ENCODE assay signal across 18 cellular contexts in the genomic region with DNA sequence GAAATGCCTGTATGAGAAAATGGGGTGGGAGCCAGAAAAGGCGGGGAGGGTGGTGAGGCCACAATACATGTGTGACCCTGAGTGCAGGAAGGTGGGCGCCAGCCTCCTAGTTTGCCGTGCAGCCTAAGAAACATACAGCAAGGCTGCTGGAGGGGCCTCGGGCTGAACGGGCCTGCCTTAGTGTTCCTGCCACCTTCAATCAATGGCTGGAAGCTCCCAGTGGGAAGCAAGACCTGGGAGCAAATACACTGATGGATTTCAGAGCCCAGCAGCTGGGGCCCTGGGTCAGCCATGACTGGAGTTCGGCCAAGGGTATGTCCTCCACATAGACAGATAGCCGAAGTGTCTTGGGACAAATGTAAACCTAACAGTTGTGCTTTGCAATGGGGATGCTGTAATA. TPM values are rescaled to one million over a fixed set of nuclear protein-coding genes. Genes with fewer than 3 reads are reported as not detected.
DNase-seq lines count a peak whose midpoint lies in the region; ATAC-seq and TF ChIP-seq lines count a peak whose summit lies in the region.
"Had no signal": no experiment of that assay in that cellular context is flagged by ENCODE, and none has a peak within 500 bp of the region (broad histone marks: within the 10 kb centered on the region; RNA-seq: fewer than 3 reads in every experiment).

No MANE protein-coding gene starts in this region.

- H3K27ac Mint-ChIP-seq in brain (peak overlapping the region in 4 of 5 experiments; percentile 24 to 56 (median 38)), glutamatergic neuron (ENCODE audit: unreplicated experiment) (peak overlapping the region; percentile 53)
- H3K27ac Mint-ChIP-seq: CD14-positive monocyte; CD4-positive, alpha-beta memory T cell; H9 had no signal

- H3K27me3 Mint-ChIP-seq in brain (no peaks in the 10 kb centered on the region), glutamatergic neuron (ENCODE audit: unreplicated experiment) (peaks cover 4% of the 10 kb centered on the region)

- H3K4ac ChIP-seq in neuronal stem cell (ENCODE audit: low read length), result no peak overlapping the region

- no peaks in the 10 kb centered on the region for H3K79me1 ChIP-seq in neuronal stem cell (ENCODE audit: low read depth, low read length)

- H3K18ac ChIP-seq in neuronal stem cell (ENCODE audit: low read length), result peak overlapping the region; percentile 73

- no peaks in the 10 kb centered on the region for H3K36me3 Mint-ChIP-seq in brain
- no peaks in the 10 kb centered on the region for H3K36me3 Mint-ChIP-seq in glutamatergic neuron (ENCODE audit: unreplicated experiment)
- H3K36me3 Mint-ChIP-seq: CD14-positive monocyte; CD4-positive, alpha-beta memory T cell had no signal

- peaks cover 0 to 8% of the 10 kb centered on the region in 2 donors for H3K4me1 ChIP-seq in right atrium auricular region
- peaks cover 0 to 5% of the 10 kb centered on the region in 2 donors for H3K4me1 ChIP-seq in neuronal stem cell (ENCODE audit: control insufficient read depth in 2 of 2, insufficient read depth in 1 of 2, low read depth in 1 of 2, low read length in 2 of 2)
- no peaks in the 10 kb centered on the region for H3K4me1 ChIP-seq in BE2C
- H3K4me1 ChIP-seq: A549, BLaER1 had no signal

- no peak overlapping the region for H4K91ac ChIP-seq in neuronal stem cell (ENCODE audit: low read depth, low read length, poor library complexity)

- H3K4me3 Mint-ChIP-seq in brain (no peak overlapping the region), glutamatergic neuron (ENCODE audit: unreplicated experiment) (no peak overlapping the region)
- H3K4me3 Mint-ChIP-seq: CD14-positive monocyte; CD4-positive, alpha-beta memory T cell; H9 had no signal

- H3K23ac ChIP-seq in neuronal stem cell (ENCODE audit: low read depth, low read length, poor library complexity), result no peak overlapping the region

- DNase-seq in Right ventricle myocardium inferior (ENCODE audit: missing footprints) (no peak), right atrium auricular region (ENCODE audit: low spot score) (no peak), glutamatergic neuron (peak; percentile 32), neuronal stem cell (ENCODE audit: low spot score) (no peak), BE2C (no peak), HUDEP-2 (lab: John Stamatoyannopoulos, UW; ENCODE audit: unreplicated experiment in 76 of 76) (no peak)
- DNase-seq: AML-193; CD4-positive, alpha-beta memory T cell; DMS153; DMS79; GDM1; H9 had no signal

- H2AK5ac ChIP-seq in neuronal stem cell (ENCODE audit: low read depth, low read length), result no peak overlapping the region

- no peak overlapping the region for H2BK15ac ChIP-seq in neuronal stem cell (ENCODE audit: low read length)

- no peak overlapping the region for H3K4me3 ChIP-seq in right atrium auricular region
- no peak overlapping the region for H3K4me3 ChIP-seq in neuronal stem cell (ENCODE audit: low read length in 2 of 2)
- no peak overlapping the region for H3K4me3 ChIP-seq in BE2C (ENCODE audit: low read depth, low read length)
- H3K4me3 ChIP-seq: A549, BLaER1 had no signal

- no peaks in the 10 kb centered on the region for H3K36me3 ChIP-seq in right atrium auricular region
- H3K36me3 ChIP-seq in neuronal stem cell (replicated peaks in 1 of 2; ENCODE audit: control insufficient read depth in 2 of 2, insufficient read depth in 2 of 2, low read length in 2 of 2), result no peaks in the 10 kb centered on the region
- H3K36me3 ChIP-seq in BE2C, result no peaks in the 10 kb centered on the region
- H3K36me3 ChIP-seq: BLaER1 had no signal

- H3K4me2 ChIP-seq in neuronal stem cell (ENCODE audit: insufficient read depth, low read length, poor library complexity, severe bottlenecking), result no peak overlapping the region
- H3K4me2 ChIP-seq: A549, BLaER1 had no signal

- no peak overlapping the region for H2BK5ac ChIP-seq in neuronal stem cell (ENCODE audit: low read length)

- H3K14ac ChIP-seq in neuronal stem cell (ENCODE audit: low read length), result no peak overlapping the region

- H3K27me3 ChIP-seq in right atrium auricular region (no peaks in the 10 kb centered on the region), neuronal stem cell (ENCODE audit: control insufficient read depth in 3 of 3, insufficient read depth in 3 of 3, low read depth in 1 of 3, low read length in 3 of 3) (no peaks in the 10 kb centered on the region), BE2C (no peaks in the 10 kb centered on the region)
- H3K27me3 ChIP-seq: BLaER1 had no signal

- no peak overlapping the region for H3K9ac ChIP-seq in neuronal stem cell (ENCODE audit: low read depth, low read length, poor library complexity)
- H3K9ac ChIP-seq: BLaER1 had no signal

- intact Hi-C loops in Right ventricle myocardium inferior (cut with DNase I), result no loop called here

- H2AFZ ChIP-seq in neuronal stem cell (ENCODE audit: low read length), result peak overlapping the region; percentile 8

- no peak overlapping the region for H2BK120ac ChIP-seq in neuronal stem cell (ENCODE audit: low read depth, low read length)

- H3K9me3 ChIP-seq in right atrium auricular region (no peaks in the 10 kb centered on the region), neuronal stem cell (replicated peaks in 1 of 2; ENCODE audit: control insufficient read depth in 2 of 2, insufficient read depth in 1 of 2, low read depth in 1 of 2, low read length in 2 of 2) (no peaks in the 10 kb centered on the region), BE2C (no peaks in the 10 kb centered on the region)
- H3K9me3 ChIP-seq: A549, BLaER1 had no signal

- H3K9me3 Mint-ChIP-seq in brain, result peaks cover 0 to 6% (median 0%) of the 10 kb centered on the region in 5 experiments
- H3K9me3 Mint-ChIP-seq in glutamatergic neuron (ENCODE audit: unreplicated experiment), result peaks cover 7% of the 10 kb centered on the region
- H3K9me3 Mint-ChIP-seq: H9 had no signal

- no peak for TF ChIP-seq CTCF in right atrium auricular region (IDR thresholded peaks at IDR 0.05)
- TF ChIP-seq CTCF in brain (conservative IDR thresholded peaks at IDR 0.05), result no peak
- no peak for TF ChIP-seq CTCF in glutamatergic neuron (IDR thresholded peaks at IDR 0.05; ENCODE audit: partially characterized antibody, unreplicated experiment)
- TF ChIP-seq CTCF in BE2C (IDR thresholded peaks at IDR 0.05; ENCODE audit: low read depth, low read length), result no peak

- no CpG with 5 or more reads among the region's 7 CpGs for WGBS in neuronal stem cell (ENCODE audit: extremely low coverage in 2 of 2, insufficient read length in 2 of 2, insufficient replicate concordance in 1 of 2), 2 donors

- H4K8ac ChIP-seq in neuronal stem cell (ENCODE audit: low read depth, low read length), result no peak overlapping the region

- H2BK12ac ChIP-seq in neuronal stem cell (ENCODE audit: low read length), result no peak overlapping the region

- ATAC-seq in Right ventricle myocardium inferior, result peak; percentile 37
- no peak for ATAC-seq in activated CD4-positive, CD25-positive, alpha-beta regulatory T cell treated with anti-CD3 and anti-CD28 coated beads, Interleukin-2, amount 50 U/mL, for 24 hours
- ATAC-seq: A549 had no signal

- H3K4me1 Mint-ChIP-seq in brain (peaks cover 28% of the 10 kb centered on the region), glutamatergic neuron (ENCODE audit: low read depth, unreplicated experiment) (peaks cover 22% of the 10 kb centered on the region)
- H3K4me1 Mint-ChIP-seq: CD14-positive monocyte; CD4-positive, alpha-beta memory T cell; H9 had no signal

- H3K27ac ChIP-seq in right atrium auricular region, result no peak overlapping the region
- H3K27ac ChIP-seq in neuronal stem cell (replicated peaks; ENCODE audit: low read length), result no peak overlapping the region
- H3K27ac ChIP-seq: 22Rv1, A549, BLaER1 had no signal

RNA-seq across cellular contexts. Expression of a gene that starts 50.2 kb away (rescaled TPM):
- total RNA-seq in Right ventricle myocardium inferior (71.2 TPM), right atrium auricular region (10 to 100 TPM; 63.2 to 69.4 TPM), glutamatergic neuron (ENCODE audit: unreplicated experiment) (47.4 TPM)
- polyA plus RNA-seq in brain (ENCODE audit: insufficient read depth, low read depth, low replicate concordance), result 19.5 TPM
- 32.5 TPM for polyA plus RNA-seq in neuronal stem cell (2013, experiment 1 of 2)
- 34.4 TPM for polyA plus RNA-seq in neuronal stem cell (2013, experiment 2 of 2)
- polyA plus RNA-seq in BE2C (2012; ENCODE audit: insufficient read depth, insufficient read length, low read depth), result not detected
